8 cellular contexts compared by ENCODE assay signal in the genomic region with DNA sequence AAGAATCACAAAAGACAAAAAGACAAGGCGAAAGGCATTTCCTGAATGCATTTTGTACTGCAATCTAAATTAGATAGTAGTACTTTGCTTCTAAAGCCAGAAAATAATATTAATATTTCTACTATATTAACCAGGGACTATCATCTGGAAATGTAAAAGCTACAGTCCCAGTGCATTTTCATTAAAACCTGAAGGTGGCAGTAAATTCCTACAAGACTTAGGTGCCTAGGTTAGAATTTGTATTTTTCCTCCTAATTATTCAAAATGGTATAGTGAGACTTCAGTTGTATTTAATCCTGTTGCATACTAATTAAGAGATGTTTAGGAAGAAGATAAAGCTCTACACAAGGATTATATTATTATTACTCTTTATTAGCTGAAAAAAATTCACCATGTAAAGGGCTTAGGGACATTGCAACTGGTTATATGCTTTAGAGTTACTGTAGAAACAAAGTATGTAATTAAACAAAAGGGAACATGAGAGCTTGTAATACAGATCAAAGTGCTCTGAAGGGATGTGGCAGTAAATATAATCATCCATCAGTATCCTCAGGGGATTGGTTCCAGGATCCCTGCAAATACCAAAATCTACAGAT. TPM values are rescaled to one million over a fixed set of nuclear protein-coding genes. Genes with fewer than 3 reads are reported as not detected.
DNase-seq lines count a peak whose midpoint lies in the region; ATAC-seq, FAIRE-seq and TF ChIP-seq lines count a peak whose summit lies in the region.

No MANE protein-coding gene starts in this region.

- H4K20me1 ChIP-seq in KMS-11 (ENCODE audit: insufficient read depth), result no peaks in the 10 kb centered on the region

- no peaks in the 10 kb centered on the region for H3K9me3 ChIP-seq in ascending aorta

- no peaks in the 10 kb centered on the region for H3K4me1 Mint-ChIP-seq in neural crest cell

- H3K4me3 ChIP-seq in KMS-11 (IDR thresholded peaks at IDR 0.05; ENCODE audit: insufficient read depth, low read depth, low read length) (no peak overlapping the region), ascending aorta (no peak overlapping the region)

- intact Hi-C loops in ascending aorta (cut with DNase I), result loop anchor here (10.0 kb wide), 1 partner anchor 495 kb away; no protein-coding TSS in a partner anchor

- peak; percentile 60 for TF ChIP-seq CTCF in KMS-11 (conservative IDR thresholded peaks at IDR 0.05; ENCODE audit: low read depth, low read length)
- TF ChIP-seq CTCF in ascending aorta (IDR thresholded peaks at IDR 0.05), result peak in 2 of 3 experiments; percentile 31 to 51
- peak; percentile 68 for TF ChIP-seq CTCF in neural crest cell (conservative IDR thresholded peaks at IDR 0.05)

- H3K27ac ChIP-seq in KMS-11 (no peak overlapping the region), ascending aorta (no peak overlapping the region)

- no peaks in the 10 kb centered on the region for H3K27me3 Mint-ChIP-seq in neural crest cell (ENCODE audit: low read depth)

- peaks cover 8% of the 10 kb centered on the region for H3K4me1 ChIP-seq in KMS-11 (ENCODE audit: low read depth, poor library complexity, severe bottlenecking)
- H3K4me1 ChIP-seq in ascending aorta, result peaks cover 0 to 9% of the 10 kb centered on the region in 2 donors

- no peaks in the 10 kb centered on the region for H3K27me3 ChIP-seq in KMS-11 (ENCODE audit: insufficient read depth, low read depth)
- H3K27me3 ChIP-seq in ascending aorta, result no peaks in the 10 kb centered on the region

- no peak overlapping the region for H3K9ac ChIP-seq in KMS-11

- no peak overlapping the region for H3K4me3 Mint-ChIP-seq in neural crest cell

- no peak overlapping the region for H3K4me2 ChIP-seq in KMS-11

- peaks cover 3% of the 10 kb centered on the region for H3K36me3 Mint-ChIP-seq in neural crest cell (ENCODE audit: low read depth)

- no peak for FAIRE-seq in GM12891 (lab: Jason Lieb, UNC)

- DNase-seq in NCI-H1436 (lab: John Stamatoyannopoulos, UW), result peak; percentile 32
- no peak for DNase-seq in NCI-H1436 treated with DMSO at 0.1 percent for 48 hours (lab: John Stamatoyannopoulos, UW)
- DNase-seq in ascending aorta (ENCODE audit: low spot score in 2 of 2), result no peak
- DNase-seq in neural crest cell (ENCODE audit: low read depth, low spot score), result no peak
- DNase-seq in mucosa of gallbladder (ENCODE audit: low spot score), result no peak
- no peak for DNase-seq in GM12891 (ENCODE audit: insufficient read length, low spot score)

- no peaks in the 10 kb centered on the region for H3K9me3 Mint-ChIP-seq in neural crest cell

- H3K27ac Mint-ChIP-seq in neural crest cell (ENCODE audit: unreplicated experiment), result no peak overlapping the region

- H3K79me2 ChIP-seq in KMS-11 (ENCODE audit: insufficient read depth, low read depth), result no peaks in the 10 kb centered on the region

- TF ChIP-seq POLR2A in GM12891 (IDR thresholded peaks at IDR 0.05; ENCODE audit: low read depth, low read length), result no peak

- no peak overlapping the region for H2AFZ ChIP-seq in KMS-11 (ENCODE audit: low read depth)

- no peaks in the 10 kb centered on the region for H3K36me3 ChIP-seq in KMS-11 (ENCODE audit: insufficient read depth)
- H3K36me3 ChIP-seq in ascending aorta, result no peaks in the 10 kb centered on the region

- no peak for ATAC-seq in HG02763 (IDR thresholded peaks at IDR 0.05; ENCODE audit: unreplicated experiment)

TF ChIP-seq in GM12891, 5 proteins besides CTCF, POLR2A, EP300 and RAD21:
- no peak for TF ChIP-seq TAF1 (IDR thresholded peaks at IDR 0.05; ENCODE audit: low read depth, low read length)
- TF ChIP-seq PAX5 (IDR thresholded peaks at IDR 0.05; ENCODE audit: insufficient read depth, low read length, severe bottlenecking), result no peak
- TF ChIP-seq POU2F2 (IDR thresholded peaks at IDR 0.05; ENCODE audit: low read depth, low read length), result no peak
- TF ChIP-seq SPI1 (IDR thresholded peaks at IDR 0.05; ENCODE audit: low read depth, low read length), result no peak
- TF ChIP-seq POLR2AphosphoS5 (IDR thresholded peaks at IDR 0.05; ENCODE audit: low read depth, low read length), result no peak

RNA-seq across cellular contexts. Expression of a gene that starts 53.6 kb away (rescaled TPM):
- total RNA-seq in ascending aorta, result 7.7 TPM
- total RNA-seq in neural crest cell, result 12.4 and 14.5 TPM in 2 replicates
- total RNA-seq in mucosa of gallbladder, result 6.1 TPM
- 4.7 TPM for polyA plus RNA-seq in GM12891 (2012; ENCODE audit: low read depth, missing spikeins)
